ENCODE assay signal across 1 cellular context in the genomic region with DNA sequence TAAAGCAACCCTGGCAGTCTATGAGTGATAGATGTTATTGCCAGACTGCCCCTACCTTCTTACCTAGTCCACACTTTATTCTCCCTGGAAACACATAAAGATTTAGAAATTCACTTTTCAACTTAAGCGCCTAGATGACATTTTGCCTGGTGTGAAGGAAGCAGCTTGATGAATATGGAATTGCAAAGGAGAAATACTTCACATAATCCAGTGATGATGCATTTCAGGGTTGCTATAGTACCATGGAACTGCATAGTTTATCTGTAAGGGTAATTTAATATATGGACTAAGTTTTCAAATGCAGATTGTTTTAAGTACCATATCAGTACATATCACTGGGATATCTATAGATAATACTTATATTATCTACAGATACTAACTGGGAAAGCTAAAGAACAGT.
TF ChIP-seq lines count a peak whose summit lies in the region.

No MANE protein-coding gene starts in this region.

TF ChIP-seq in GM23338, 12 proteins besides CTCF, POLR2A, EP300 and RAD21:
- TF ChIP-seq, protein P1, sequence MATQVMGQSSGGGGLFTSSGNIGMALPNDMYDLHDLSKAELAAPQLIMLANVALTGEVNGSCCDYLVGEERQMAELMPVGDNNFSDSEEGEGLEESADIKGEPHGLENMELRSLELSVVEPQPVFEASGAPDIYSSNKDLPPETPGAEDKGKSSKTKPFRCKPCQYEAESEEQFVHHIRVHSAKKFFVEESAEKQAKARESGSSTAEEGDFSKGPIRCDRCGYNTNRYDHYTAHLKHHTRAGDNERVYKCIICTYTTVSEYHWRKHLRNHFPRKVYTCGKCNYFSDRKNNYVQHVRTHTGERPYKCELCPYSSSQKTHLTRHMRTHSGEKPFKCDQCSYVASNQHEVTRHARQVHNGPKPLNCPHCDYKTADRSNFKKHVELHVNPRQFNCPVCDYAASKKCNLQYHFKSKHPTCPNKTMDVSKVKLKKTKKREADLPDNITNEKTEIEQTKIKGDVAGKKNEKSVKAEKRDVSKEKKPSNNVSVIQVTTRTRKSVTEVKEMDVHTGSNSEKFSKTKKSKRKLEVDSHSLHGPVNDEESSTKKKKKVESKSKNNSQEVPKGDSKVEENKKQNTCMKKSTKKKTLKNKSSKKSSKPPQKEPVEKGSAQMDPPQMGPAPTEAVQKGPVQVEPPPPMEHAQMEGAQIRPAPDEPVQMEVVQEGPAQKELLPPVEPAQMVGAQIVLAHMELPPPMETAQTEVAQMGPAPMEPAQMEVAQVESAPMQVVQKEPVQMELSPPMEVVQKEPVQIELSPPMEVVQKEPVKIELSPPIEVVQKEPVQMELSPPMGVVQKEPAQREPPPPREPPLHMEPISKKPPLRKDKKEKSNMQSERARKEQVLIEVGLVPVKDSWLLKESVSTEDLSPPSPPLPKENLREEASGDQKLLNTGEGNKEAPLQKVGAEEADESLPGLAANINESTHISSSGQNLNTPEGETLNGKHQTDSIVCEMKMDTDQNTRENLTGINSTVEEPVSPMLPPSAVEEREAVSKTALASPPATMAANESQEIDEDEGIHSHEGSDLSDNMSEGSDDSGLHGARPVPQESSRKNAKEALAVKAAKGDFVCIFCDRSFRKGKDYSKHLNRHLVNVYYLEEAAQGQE (IDR thresholded peaks at IDR 0.05; ENCODE audit: unreplicated experiment), result no peak
- TF ChIP-seq, protein P2, sequence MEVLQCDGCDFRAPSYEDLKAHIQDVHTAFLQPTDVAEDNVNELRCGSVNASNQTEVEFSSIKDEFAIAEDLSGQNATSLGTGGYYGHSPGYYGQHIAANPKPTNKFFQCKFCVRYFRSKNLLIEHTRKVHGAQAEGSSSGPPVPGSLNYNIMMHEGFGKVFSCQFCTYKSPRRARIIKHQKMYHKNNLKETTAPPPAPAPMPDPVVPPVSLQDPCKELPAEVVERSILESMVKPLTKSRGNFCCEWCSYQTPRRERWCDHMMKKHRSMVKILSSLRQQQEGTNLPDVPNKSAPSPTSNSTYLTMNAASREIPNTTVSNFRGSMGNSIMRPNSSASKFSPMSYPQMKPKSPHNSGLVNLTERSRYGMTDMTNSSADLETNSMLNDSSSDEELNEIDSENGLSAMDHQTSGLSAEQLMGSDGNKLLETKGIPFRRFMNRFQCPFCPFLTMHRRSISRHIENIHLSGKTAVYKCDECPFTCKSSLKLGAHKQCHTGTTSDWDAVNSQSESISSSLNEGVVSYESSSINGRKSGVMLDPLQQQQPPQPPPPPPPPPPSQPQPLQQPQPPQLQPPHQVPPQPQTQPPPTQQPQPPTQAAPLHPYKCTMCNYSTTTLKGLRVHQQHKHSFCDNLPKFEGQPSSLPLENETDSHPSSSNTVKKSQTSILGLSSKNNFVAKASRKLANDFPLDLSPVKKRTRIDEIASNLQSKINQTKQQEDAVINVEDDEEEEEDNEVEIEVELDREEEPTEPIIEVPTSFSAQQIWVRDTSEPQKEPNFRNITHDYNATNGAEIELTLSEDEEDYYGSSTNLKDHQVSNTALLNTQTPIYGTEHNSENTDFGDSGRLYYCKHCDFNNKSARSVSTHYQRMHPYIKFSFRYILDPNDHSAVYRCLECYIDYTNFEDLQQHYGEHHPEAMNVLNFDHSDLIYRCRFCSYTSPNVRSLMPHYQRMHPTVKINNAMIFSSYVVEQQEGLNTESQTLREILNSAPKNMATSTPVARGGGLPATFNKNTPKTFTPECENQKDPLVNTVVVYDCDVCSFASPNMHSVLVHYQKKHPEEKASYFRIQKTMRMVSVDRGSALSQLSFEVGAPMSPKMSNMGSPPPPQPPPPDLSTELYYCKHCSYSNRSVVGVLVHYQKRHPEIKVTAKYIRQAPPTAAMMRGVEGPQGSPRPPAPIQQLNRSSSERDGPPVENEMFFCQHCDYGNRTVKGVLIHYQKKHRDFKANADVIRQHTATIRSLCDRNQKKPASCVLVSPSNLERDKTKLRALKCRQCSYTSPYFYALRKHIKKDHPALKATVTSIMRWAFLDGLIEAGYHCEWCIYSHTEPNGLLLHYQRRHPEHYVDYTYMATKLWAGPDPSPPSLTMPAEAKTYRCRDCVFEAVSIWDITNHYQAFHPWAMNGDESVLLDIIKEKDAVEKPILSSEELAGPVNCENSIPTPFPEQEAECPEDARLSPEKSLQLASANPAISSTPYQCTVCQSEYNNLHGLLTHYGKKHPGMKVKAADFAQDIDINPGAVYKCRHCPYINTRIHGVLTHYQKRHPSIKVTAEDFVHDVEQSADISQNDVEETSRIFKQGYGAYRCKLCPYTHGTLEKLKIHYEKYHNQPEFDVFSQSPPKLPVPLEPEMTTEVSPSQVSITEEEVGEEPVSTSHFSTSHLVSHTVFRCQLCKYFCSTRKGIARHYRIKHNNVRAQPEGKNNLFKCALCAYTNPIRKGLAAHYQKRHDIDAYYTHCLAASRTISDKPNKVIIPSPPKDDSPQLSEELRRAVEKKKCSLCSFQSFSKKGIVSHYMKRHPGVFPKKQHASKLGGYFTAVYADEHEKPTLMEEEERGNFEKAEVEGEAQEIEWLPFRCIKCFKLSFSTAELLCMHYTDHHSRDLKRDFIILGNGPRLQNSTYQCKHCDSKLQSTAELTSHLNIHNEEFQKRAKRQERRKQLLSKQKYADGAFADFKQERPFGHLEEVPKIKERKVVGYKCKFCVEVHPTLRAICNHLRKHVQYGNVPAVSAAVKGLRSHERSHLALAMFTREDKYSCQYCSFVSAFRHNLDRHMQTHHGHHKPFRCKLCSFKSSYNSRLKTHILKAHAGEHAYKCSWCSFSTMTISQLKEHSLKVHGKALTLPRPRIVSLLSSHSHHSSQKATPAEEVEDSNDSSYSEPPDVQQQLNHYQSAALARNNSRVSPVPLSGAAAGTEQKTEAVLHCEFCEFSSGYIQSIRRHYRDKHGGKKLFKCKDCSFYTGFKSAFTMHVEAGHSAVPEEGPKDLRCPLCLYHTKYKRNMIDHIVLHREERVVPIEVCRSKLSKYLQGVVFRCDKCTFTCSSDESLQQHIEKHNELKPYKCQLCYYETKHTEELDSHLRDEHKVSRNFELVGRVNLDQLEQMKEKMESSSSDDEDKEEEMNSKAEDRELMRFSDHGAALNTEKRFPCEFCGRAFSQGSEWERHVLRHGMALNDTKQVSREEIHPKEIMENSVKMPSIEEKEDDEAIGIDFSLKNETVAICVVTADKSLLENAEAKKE (CRISPR knock-in tag; IDR thresholded peaks at IDR 0.05), result no peak
- TF ChIP-seq, protein P3, sequence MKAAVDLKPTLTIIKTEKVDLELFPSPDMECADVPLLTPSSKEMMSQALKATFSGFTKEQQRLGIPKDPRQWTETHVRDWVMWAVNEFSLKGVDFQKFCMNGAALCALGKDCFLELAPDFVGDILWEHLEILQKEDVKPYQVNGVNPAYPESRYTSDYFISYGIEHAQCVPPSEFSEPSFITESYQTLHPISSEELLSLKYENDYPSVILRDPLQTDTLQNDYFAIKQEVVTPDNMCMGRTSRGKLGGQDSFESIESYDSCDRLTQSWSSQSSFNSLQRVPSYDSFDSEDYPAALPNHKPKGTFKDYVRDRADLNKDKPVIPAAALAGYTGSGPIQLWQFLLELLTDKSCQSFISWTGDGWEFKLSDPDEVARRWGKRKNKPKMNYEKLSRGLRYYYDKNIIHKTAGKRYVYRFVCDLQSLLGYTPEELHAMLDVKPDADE (IDR thresholded peaks at IDR 0.05), result no peak
- no peak for TF ChIP-seq CREB1 (CRISPR knock-in tag; IDR thresholded peaks at IDR 0.05; ENCODE audit: low read depth)
- no peak for TF ChIP-seq JUNB (IDR thresholded peaks at IDR 0.05; ENCODE audit: unreplicated experiment)
- TF ChIP-seq ZNF331 (CRISPR knock-in tag; IDR thresholded peaks at IDR 0.05; ENCODE audit: low read depth), result no peak
- TF ChIP-seq NANOG (IDR thresholded peaks at IDR 0.05; ENCODE audit: borderline replicate concordance), result no peak
